19 cellular contexts compared by ENCODE assay signal in genomic region chr14:63773504-63773903, GRCh38. TPM values are rescaled to one million over a fixed set of nuclear protein-coding genes. Genes with fewer than 3 reads are reported as not detected.
DNase-seq lines count a peak whose midpoint lies in the region; ATAC-seq, FAIRE-seq and TF ChIP-seq lines count a peak whose summit lies in the region.
"Had no signal": no experiment of that assay in that cellular context is flagged by ENCODE, and none has a peak within 500 bp of the region (broad histone marks: within the 10 kb centered on the region; RNA-seq: fewer than 3 reads in every experiment).

No MANE protein-coding gene starts in this region.

- H3K27me3 ChIP-seq in GM23248 (replicated peaks; ENCODE audit: insufficient read depth) (no peaks in the 10 kb centered on the region), astrocyte (ENCODE audit: insufficient read depth, low read length) (no peaks in the 10 kb centered on the region), mesenchymal stem cell (ENCODE audit: control insufficient read depth in 1 of 2, insufficient read depth in 1 of 2, low read length in 2 of 2) (no peaks in the 10 kb centered on the region), spleen (replicated peaks in 1 of 7) (no peaks in the 10 kb centered on the region)
- H3K27me3 ChIP-seq: thyroid gland had no signal

- no peak overlapping the region for H2BK120ac ChIP-seq in mesenchymal stem cell (ENCODE audit: low read depth, low read length)

- no peak overlapping the region for H3K14ac ChIP-seq in mesenchymal stem cell (ENCODE audit: low read length in 2 of 2)

- intact Hi-C loops in spleen (cut with DNase I; ENCODE audit: low total_unique reads): no loop called here

- H3K9me2 ChIP-seq in GM23248 (ENCODE audit: insufficient read depth): no peaks in the 10 kb centered on the region

- H3K9ac ChIP-seq in GM23248 (no peak overlapping the region), astrocyte (ENCODE audit: low read length) (no peak overlapping the region), mesenchymal stem cell (ENCODE audit: low read length) (peak overlapping the region; percentile 0)

- H3K79me2 ChIP-seq in GM23248 (ENCODE audit: insufficient read depth) (no peaks in the 10 kb centered on the region), astrocyte (ENCODE audit: insufficient read depth, low read length) (no peaks in the 10 kb centered on the region)

- TF ChIP-seq CTCF in astrocyte (IDR thresholded peaks at IDR 0.05; ENCODE audit: insufficient read depth, low read depth, low read length) (no peak), spleen (IDR thresholded peaks at IDR 0.05 in 8 of 11, conservative IDR thresholded peaks at IDR 0.05 in 3 of 11) (no peak)

- ATAC-seq in GM19351 (IDR thresholded peaks at IDR 0.05; ENCODE audit: unreplicated experiment) (no peak), GM19452 (IDR thresholded peaks at IDR 0.05; ENCODE audit: unreplicated experiment) (no peak)

- H3K4me1 Mint-ChIP-seq in astrocyte (ENCODE audit: low read depth, unreplicated experiment): peaks cover 4% of the 10 kb centered on the region
- H3K4me1 Mint-ChIP-seq: nephron had no signal

- H3K4ac ChIP-seq in mesenchymal stem cell (ENCODE audit: low read depth in 1 of 2, low read length in 2 of 2): no peak overlapping the region

- H3K36me3 Mint-ChIP-seq in astrocyte (ENCODE audit: low read depth, unreplicated experiment): no peaks in the 10 kb centered on the region

- FAIRE-seq in astrocyte (lab: Jason Lieb, UNC): no peak

- peaks cover 8% of the 10 kb centered on the region; the same call in 1 of the 2 replicates for H3K4me1 ChIP-seq in GM23248 (ENCODE audit: insufficient read depth)
- H3K4me1 ChIP-seq in astrocyte (ENCODE audit: insufficient read depth, low read length): peaks cover 3% of the 10 kb centered on the region
- H3K4me1 ChIP-seq in mesenchymal stem cell (ENCODE audit: control insufficient read depth, insufficient read depth, low read depth, low read length): peaks cover 8% of the 10 kb centered on the region
- peaks cover 0 to 18% (median 0%) of the 10 kb centered on the region in 6 donors for H3K4me1 ChIP-seq in spleen
- H3K4me1 ChIP-seq: thyroid gland had no signal

- no peaks in the 10 kb centered on the region for H3K27me3 Mint-ChIP-seq in astrocyte (ENCODE audit: low read depth, unreplicated experiment)

- H2AK5ac ChIP-seq in mesenchymal stem cell (ENCODE audit: low read length, severe bottlenecking): no peak overlapping the region

- no peak overlapping the region for H3K27ac ChIP-seq in GM23248
- H3K27ac ChIP-seq in astrocyte (ENCODE audit: low read depth, low read length): no peak overlapping the region
- H3K27ac ChIP-seq in mesenchymal stem cell (ENCODE audit: low read length, poor library complexity, severe bottlenecking): no peak overlapping the region
- H3K27ac ChIP-seq in spleen: no peak overlapping the region
- H3K27ac ChIP-seq: thyroid gland had no signal

- no peak overlapping the region for H2BK12ac ChIP-seq in mesenchymal stem cell (ENCODE audit: low read length in 2 of 2)

- H2BK15ac ChIP-seq in mesenchymal stem cell (ENCODE audit: low read depth, poor library complexity, severe bottlenecking): no peak overlapping the region

- in situ Hi-C loops in GM23248 (cut with MboI): loop anchor here (25.0 kb wide), 1 partner anchor 386 kb away; no protein-coding TSS in a partner anchor

- H3K9me3 Mint-ChIP-seq in astrocyte (ENCODE audit: unreplicated experiment): no peaks in the 10 kb centered on the region
- H3K9me3 Mint-ChIP-seq: nephron had no signal

- no peak overlapping the region for H3K4me3 Mint-ChIP-seq in astrocyte (ENCODE audit: unreplicated experiment)
- H3K4me3 Mint-ChIP-seq: nephron had no signal

- H3K9me3 ChIP-seq in GM23248 (ENCODE audit: low read depth): no peaks in the 10 kb centered on the region
- no peaks in the 10 kb centered on the region for H3K9me3 ChIP-seq in astrocyte (ENCODE audit: insufficient read depth, low read depth, low read length)
- H3K9me3 ChIP-seq in mesenchymal stem cell (ENCODE audit: control insufficient read depth, low read length): no peaks in the 10 kb centered on the region
- H3K9me3 ChIP-seq in spleen: no peaks in the 10 kb centered on the region
- H3K9me3 ChIP-seq: thyroid gland had no signal

- H4K91ac ChIP-seq in mesenchymal stem cell (ENCODE audit: low read length): no peak overlapping the region

- H4K20me1 ChIP-seq in GM23248 (ENCODE audit: insufficient read depth) (no peaks in the 10 kb centered on the region), astrocyte (ENCODE audit: insufficient read depth, low read length) (no peaks in the 10 kb centered on the region)

- peak overlapping the region; percentile 34 for H3K27ac Mint-ChIP-seq in astrocyte (ENCODE audit: unreplicated experiment)
- H3K27ac Mint-ChIP-seq: nephron had no signal

- no peak overlapping the region for H2BK5ac ChIP-seq in mesenchymal stem cell (ENCODE audit: low read depth, low read length, poor library complexity, severe bottlenecking)

- H3K79me1 ChIP-seq in mesenchymal stem cell (replicated peaks; ENCODE audit: low read length, poor library complexity, severe bottlenecking): no peaks in the 10 kb centered on the region

- no peak for DNase-seq in GM23248
- DNase-seq in HPDE6-E6E7 (ENCODE audit: extremely low spot score): peak; percentile 17
- no peak for DNase-seq in astrocyte (ENCODE audit: low read depth)
- no peak for DNase-seq in mesenchymal stem cell
- DNase-seq in spleen: no peak
- DNase-seq in inferior parietal cortex (ENCODE audit: extremely low spot score): no peak
- DNase-seq: activated CD8-positive, alpha-beta memory T cell treated with anti-CD3 and anti-CD28 coated beads, Interleukin-2, amount 50 U/mL, for 4 hours; activated effector memory CD4-positive, alpha-beta T cell treated with anti-CD3 and anti-CD28 coated beads, Interleukin-2, amount 50 U/mL, for 16 hours; amniotic stem cell; cerebellar nuclear complex; effector memory CD4-positive, alpha-beta T cell; kidney glomerular epithelial cell; mesendoderm; MM.1S; NCI-H2029; thyroid gland had no signal

- TF ChIP-seq POLR2A in spleen (IDR thresholded peaks at IDR 0.05): no peak

- H3F3A ChIP-seq in GM23248 (ENCODE audit: insufficient read depth): peaks cover 7% of the 10 kb centered on the region

- 76% methylated on average over 4 of the region's 4 CpGs for WGBS in GM23248 (ENCODE audit: low coverage in 1 of 2, low lambda C conversion rate in 2 of 2, missing lambda C conversion rate in 2 of 2), 2 experiments
- WGBS in mesenchymal stem cell: 80% methylated on average over 1 of the region's 4 CpGs
- 74 to 84% (median 78%) methylated on average over 4 of the region's 4 CpGs for whole genome bisulfite sequencing in spleen, 5 donors

- H3K36me3 ChIP-seq in GM23248 (ENCODE audit: low read depth) (no peaks in the 10 kb centered on the region), astrocyte (ENCODE audit: insufficient read depth, low read length) (no peaks in the 10 kb centered on the region), mesenchymal stem cell (ENCODE audit: control insufficient read depth in 1 of 2, insufficient read depth in 2 of 2, low read depth in 1 of 2, low read length in 2 of 2) (no peaks in the 10 kb centered on the region), spleen (no peaks in the 10 kb centered on the region)
- H3K36me3 ChIP-seq: thyroid gland had no signal

- peak overlapping the region; percentile 25; the same call in 1 of the 2 replicates for H2AFZ ChIP-seq in GM23248
- no peak overlapping the region for H2AFZ ChIP-seq in astrocyte (ENCODE audit: low read depth, low read length)
- no peak overlapping the region for H2AFZ ChIP-seq in mesenchymal stem cell (ENCODE audit: low read depth, low read length)

- H3K18ac ChIP-seq in mesenchymal stem cell (ENCODE audit: low read depth in 1 of 2, low read length in 2 of 2): no peak overlapping the region

- H3K4me3 ChIP-seq in GM23248 (no peak overlapping the region), astrocyte (ENCODE audit: insufficient read depth, low read depth, low read length) (no peak overlapping the region), mesenchymal stem cell (ENCODE audit: insufficient read depth in 1 of 2, low read depth in 1 of 2, low read length in 2 of 2) (no peak overlapping the region), spleen (no peak overlapping the region)
- H3K4me3 ChIP-seq: thyroid gland had no signal

- H3K4me2 ChIP-seq in GM23248 (ENCODE audit: unreplicated experiment) (no peak overlapping the region), astrocyte (ENCODE audit: low read length) (no peak overlapping the region), mesenchymal stem cell (ENCODE audit: low read length, poor library complexity, severe bottlenecking) (no peak overlapping the region)

- no peak overlapping the region for H4K8ac ChIP-seq in mesenchymal stem cell (ENCODE audit: low read length)

- H3K23ac ChIP-seq in mesenchymal stem cell (ENCODE audit: low read length in 2 of 2): no peak overlapping the region

RNA-seq across cellular contexts. Expression of gene SGPP1, which starts 45.6 kb away (rescaled TPM):
- 38.4 and 44.5 TPM in 2 replicates for total RNA-seq in GM23248 (2014; rRNA removed; shearing (Covaris generic))
- polyA plus RNA-seq in GM23248 (2016; fragmentation: Nextera tagmentation; extraction: Ambion mirVana) (19.6 and 22.4 TPM in 2 replicates), spleen (10 to 100 TPM; 18.5 to 19.6 (median 19.1) TPM)
- total RNA-seq in astrocyte (13.8 and 13.9 TPM in 2 replicates), spleen (10 to 100 TPM; 24.3 to 36.1 (median 28.6) TPM)
- polyA plus RNA-seq in mesenchymal stem cell (2013, experiment 1 of 2): 18.8 TPM
- 21.8 TPM for polyA plus RNA-seq in mesenchymal stem cell (2013, experiment 2 of 2)
